21 cellular contexts compared by ENCODE assay signal in genomic region chr6:89584539-89584938, GRCh38. TPM values are rescaled to one million over a fixed set of nuclear protein-coding genes. Genes with fewer than 3 reads are reported as not detected.
DNase-seq lines count a peak whose midpoint lies in the region; ATAC-seq and TF ChIP-seq lines count a peak whose summit lies in the region.
"Had no signal": no experiment of that assay in that cellular context is flagged by ENCODE, and none has a peak within 500 bp of the region (broad histone marks: within the 10 kb centered on the region; RNA-seq: fewer than 3 reads in every experiment).

No MANE protein-coding gene starts in this region.

- H3K9ac ChIP-seq in endodermal cell (ENCODE audit: extremely low read depth, low read length, poor library complexity, severe bottlenecking) (no peak overlapping the region), PC-3 (ENCODE audit: low read length) (no peak overlapping the region)

- H3K27ac Mint-ChIP-seq in endodermal cell: peak overlapping the region; percentile 4
- H3K27ac Mint-ChIP-seq: CD4-positive, CD25-positive, alpha-beta regulatory T cell; CD8-positive, alpha-beta memory T cell had no signal

- no peaks in the 10 kb centered on the region for H3F3A ChIP-seq in PC-3 (ENCODE audit: low read length, unreplicated experiment)

- H3K27me3 ChIP-seq in endodermal cell (ENCODE audit: control insufficient read depth, insufficient read depth, low read length, poor library complexity, severe bottlenecking) (no peaks in the 10 kb centered on the region), osteoblast (ENCODE audit: insufficient read depth, low read length) (no peaks in the 10 kb centered on the region), PC-3 (ENCODE audit: low read length) (no peaks in the 10 kb centered on the region), esophagus muscularis mucosa (no peaks in the 10 kb centered on the region)
- H3K27me3 ChIP-seq: BE2C had no signal

- TF ChIP-seq CTCF in endodermal cell (conservative IDR thresholded peaks at IDR 0.05) (no peak), osteoblast (IDR thresholded peaks at IDR 0.05; ENCODE audit: extremely low read depth, low read depth, low read length) (no peak), PC-3 (conservative IDR thresholded peaks at IDR 0.05; ENCODE audit: low read depth, low read length) (no peak), esophagus muscularis mucosa (IDR thresholded peaks at IDR 0.05) (no peak)

- CTCF ChIA-PET in PC-3 (lab: Charles Lee): no interaction called here

- H3K36me3 ChIP-seq in endodermal cell (ENCODE audit: control insufficient read depth, insufficient read depth, low read length) (peaks cover 25% of the 10 kb centered on the region), osteoblast (ENCODE audit: insufficient read depth, low read length) (no peaks in the 10 kb centered on the region), PC-3 (ENCODE audit: low read depth, low read length) (no peaks in the 10 kb centered on the region), esophagus muscularis mucosa (no peaks in the 10 kb centered on the region)
- H3K36me3 ChIP-seq: BE2C had no signal

- peak; percentile 8 for DNase-seq in amniotic epithelial cell (ENCODE audit: low read depth)
- DNase-seq in endodermal cell: no peak
- DNase-seq in osteoblast (ENCODE audit: insufficient read length, low spot score, missing footprints): peak; percentile 85
- no peak for DNase-seq in PC-3
- DNase-seq in SK-N-DZ (ENCODE audit: low spot score): no peak
- no peak for DNase-seq in esophagus muscularis mucosa (ENCODE audit: extremely low spot score)
- DNase-seq: ACHN; BE2C; C1 segment of cervical spinal cord; CD4-positive, CD25-positive, alpha-beta regulatory T cell; CD8-positive, alpha-beta memory T cell; COR-L47; DMS53; DND-41; EL; GOT3; H7 had no signal

- H3K79me2 ChIP-seq in osteoblast (ENCODE audit: insufficient read depth, low read length) (no peaks in the 10 kb centered on the region), PC-3 (ENCODE audit: low read length) (no peaks in the 10 kb centered on the region)

- no peaks in the 10 kb centered on the region for H4K20me1 ChIP-seq in osteoblast (ENCODE audit: insufficient read depth, low read length)
- H4K20me1 ChIP-seq in PC-3 (ENCODE audit: low read length): no peaks in the 10 kb centered on the region

- H2AFZ ChIP-seq in osteoblast (ENCODE audit: low read length) (no peak overlapping the region), PC-3 (ENCODE audit: low read length) (no peak overlapping the region)

- H3K36me3 Mint-ChIP-seq in endodermal cell (ENCODE audit: low read depth): peaks cover 14% of the 10 kb centered on the region
- H3K36me3 Mint-ChIP-seq: CD4-positive, CD25-positive, alpha-beta regulatory T cell had no signal

- H3K4me3 ChIP-seq in endodermal cell (ENCODE audit: low read length): no peak overlapping the region
- no peak overlapping the region for H3K4me3 ChIP-seq in osteoblast (ENCODE audit: insufficient read depth, low read length)
- H3K4me3 ChIP-seq in PC-3 (ENCODE audit: low read length): no peak overlapping the region
- no peak overlapping the region for H3K4me3 ChIP-seq in esophagus muscularis mucosa
- H3K4me3 ChIP-seq: GM12878 had no signal

- H3K27ac ChIP-seq in endodermal cell (ENCODE audit: low read depth, low read length) (no peak overlapping the region), osteoblast (ENCODE audit: low read depth, low read length) (no peak overlapping the region), PC-3 (ENCODE audit: low read length) (no peak overlapping the region), esophagus muscularis mucosa (replicated peaks in 1 of 4) (no peak overlapping the region)
- H3K27ac ChIP-seq: HL-60 had no signal

- WGBS in endodermal cell (ENCODE audit: insufficient coverage in 1 of 2, insufficient read length in 1 of 2), 2 experiments: 75 to 96% methylated on average over 1 to 3 of the region's 3 CpGs
- 87% methylated on average over 3 of the region's 3 CpGs for WGBS in esophagus muscularis mucosa

- no peak for TF ChIP-seq POLR2A in esophagus muscularis mucosa (IDR thresholded peaks at IDR 0.05; ENCODE audit: low read depth)

- intact Hi-C loops in PC-3 (cut with micrococcal nuclease): no loop called here
- intact Hi-C loops in esophagus muscularis mucosa (cut with DNase I): no loop called here

- BruUV-seq in PC-3 (replicated peaks; lab: Mats Ljungman, UMichigan): no TSS peak

- H3K27me3 Mint-ChIP-seq in endodermal cell (ENCODE audit: insufficient read depth): no peaks in the 10 kb centered on the region
- H3K27me3 Mint-ChIP-seq: CD4-positive, CD25-positive, alpha-beta regulatory T cell had no signal

- POLR2A ChIA-PET in PC-3 (lab: Charles Lee; ENCODE audit: unreplicated experiment): no interaction called here

- no peak for TF ChIP-seq EP300 in esophagus muscularis mucosa (IDR thresholded peaks at IDR 0.05)

- H3K4me2 ChIP-seq in osteoblast (ENCODE audit: insufficient read depth, low read length) (no peak overlapping the region), PC-3 (ENCODE audit: low read length) (no peak overlapping the region)

- ATAC-seq in HG02763 (IDR thresholded peaks at IDR 0.05; ENCODE audit: unreplicated experiment) (no peak), PC-3 (no peak)
- ATAC-seq: GM12878, HCT116 had no signal

- H3K9me3 ChIP-seq in endodermal cell (ENCODE audit: control insufficient read depth, low read length) (no peaks in the 10 kb centered on the region), osteoblast (ENCODE audit: low read depth, low read length) (no peaks in the 10 kb centered on the region), PC-3 (ENCODE audit: low read length) (no peaks in the 10 kb centered on the region), esophagus muscularis mucosa (no peaks in the 10 kb centered on the region)
- H3K9me3 ChIP-seq: BE2C had no signal

- H3K9me2 ChIP-seq in PC-3 (replicated peaks; ENCODE audit: low read length): no peaks in the 10 kb centered on the region

- no peaks in the 10 kb centered on the region for H3K9me3 Mint-ChIP-seq in endodermal cell
- H3K9me3 Mint-ChIP-seq: CD4-positive, CD25-positive, alpha-beta regulatory T cell; CD8-positive, alpha-beta memory T cell had no signal

- H3K4me1 ChIP-seq in endodermal cell (ENCODE audit: control insufficient read depth, insufficient read depth, low read length): peaks cover 23% of the 10 kb centered on the region
- no peaks in the 10 kb centered on the region for H3K4me1 ChIP-seq in osteoblast (ENCODE audit: insufficient read depth, low read length)
- no peaks in the 10 kb centered on the region for H3K4me1 ChIP-seq in PC-3 (ENCODE audit: insufficient read depth, low read length)
- no peaks in the 10 kb centered on the region for H3K4me1 ChIP-seq in esophagus muscularis mucosa
- H3K4me1 ChIP-seq: BE2C had no signal

- no peak overlapping the region for H3K4me3 Mint-ChIP-seq in endodermal cell
- H3K4me3 Mint-ChIP-seq: CD4-positive, CD25-positive, alpha-beta regulatory T cell; CD8-positive, alpha-beta memory T cell had no signal

- peaks cover 54% of the 10 kb centered on the region for H3K4me1 Mint-ChIP-seq in endodermal cell
- H3K4me1 Mint-ChIP-seq: CD8-positive, alpha-beta memory T cell had no signal

RNA-seq across cellular contexts. Expression of gene LYRM2, which starts 54.0 kb away (rescaled TPM):
- total RNA-seq in endodermal cell (10 to 100 TPM; 20.4 to 21.9 TPM), osteoblast (24.6 and 28.0 TPM in 2 replicates), PC-3 (2014; rRNA removed) (10.5 and 11.2 TPM in 2 replicates), esophagus muscularis mucosa (10 to 100 TPM; 18.9 to 24.5 (median 19.9) TPM)
- polyA plus RNA-seq in endodermal cell (2013, experiment 1 of 2): 38.1 TPM
- 39.9 TPM for polyA plus RNA-seq in endodermal cell (2013, experiment 2 of 2)
- polyA plus RNA-seq in SK-N-DZ (2014; cell fraction: cytosol; rRNA removed): 29.2 and 32.3 TPM in 2 replicates
- polyA plus RNA-seq in SK-N-DZ (2014; cell fraction: nucleus; rRNA removed): 9.5 and 15.8 TPM in 2 replicates

Comparison
In these comparisons a context has a peak if more than half of its experiments do, and no peak if none do; other contexts are left out.
1. DNase-seq: peak in amniotic epithelial cell (single experiment) and osteoblast (single experiment); none in endodermal cell (single experiment), PC-3 (single experiment), SK-N-DZ (single experiment) and esophagus muscularis mucosa (single experiment).